ENCODE assay signal across 8 cellular contexts in the genomic region with DNA sequence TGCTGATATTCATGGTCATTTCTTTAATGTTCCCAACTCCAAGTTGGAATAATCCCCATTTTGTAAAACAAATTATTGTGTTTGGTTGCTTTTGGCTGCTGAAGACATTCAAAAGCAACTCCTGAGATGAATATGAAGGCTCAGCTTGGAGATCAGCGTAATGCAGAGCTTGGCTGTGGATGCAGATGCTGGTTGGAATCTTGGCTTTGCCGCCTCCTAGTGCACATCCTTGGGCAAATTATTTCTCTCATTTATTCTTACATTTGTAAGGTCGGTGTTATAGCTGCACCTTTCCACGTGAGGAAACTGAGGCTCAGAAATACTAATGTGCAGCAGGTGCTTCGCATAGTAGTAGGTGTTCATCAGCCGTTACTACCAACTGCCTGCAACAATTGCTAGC.
A peak's percentile ranks its signal among the peaks of the same experiment; 100 is the strongest.
DNase-seq lines count a peak whose midpoint lies in the region; ATAC-seq and TF ChIP-seq lines count a peak whose summit lies in the region.
"Not testable (repeated sequence)": the region's sequence is repeated elsewhere in the genome, so short reads cannot be mapped to it uniquely, and the experiment has no call there.

No MANE protein-coding gene starts in this region.

- not testable (repeated sequence) for H3K36me3 ChIP-seq in neural cell (ENCODE audit: insufficient read depth, low read length)

- H3F3A ChIP-seq in neural cell (ENCODE audit: insufficient read depth, low read length, poor library complexity, severe bottlenecking) = not testable (repeated sequence)

- TF ChIP-seq CTCF in 22Rv1 (IDR thresholded peaks at IDR 0.05) = peak; percentile 20
- peak; percentile 54 for TF ChIP-seq CTCF in neural cell (IDR thresholded peaks at IDR 0.05; ENCODE audit: poor library complexity, severe bottlenecking)

- intact Hi-C loops in Right ventricle myocardium superior (cut with DNase I) = not testable (repeated sequence)

- DNase-seq in DMS79 treated with DMSO at 0.1 percent for 48 hours (lab: John Stamatoyannopoulos, UW) (peak; percentile 5), KBM-7 (peak; percentile 5), NCI-H446 (lab: John Stamatoyannopoulos, UW) (peak; percentile 7 to 65), RPMI7951 (ENCODE audit: low read depth) (peak; percentile 2), cerebellar cortex (ENCODE audit: low spot score) (peak; percentile 18), Right ventricle myocardium superior (peak; percentile 29)

- ATAC-seq in Right ventricle myocardium superior (ENCODE audit: poor library complexity) = not testable (repeated sequence)

- H3K27me3 ChIP-seq in neural cell (ENCODE audit: insufficient read depth, low read depth, low read length) = peaks cover 21% of the 10 kb centered on the region

- TF ChIP-seq RAD21 in neural cell (conservative IDR thresholded peaks at IDR 0.05) = not testable (repeated sequence)

- in situ Hi-C loops in KBM-7 (cut with MboI; ENCODE audit: low pct_unique_long_range_greater_than_20kb, low sequenced_read_pairs) = not testable (repeated sequence)

- not testable (repeated sequence) for H3K79me2 ChIP-seq in neural cell (replicated peaks; ENCODE audit: insufficient read depth, low read length)

- H3K4me2 ChIP-seq in neural cell (ENCODE audit: low read length) = not testable (repeated sequence)

- not testable (repeated sequence) for H3K9me2 ChIP-seq in neural cell (ENCODE audit: insufficient read depth, low read length)

- H3K4me3 ChIP-seq in neural cell (ENCODE audit: low read length) = not testable (repeated sequence)

- H3K9me3 ChIP-seq in neural cell (ENCODE audit: low read length) = not testable (repeated sequence)

- H2AFZ ChIP-seq in neural cell (ENCODE audit: low read depth, low read length) = not testable (repeated sequence)

- not testable (repeated sequence) for H3K9ac ChIP-seq in neural cell (ENCODE audit: low read length)

- not testable (repeated sequence) for H4K20me1 ChIP-seq in neural cell (ENCODE audit: insufficient read depth)

- H3K27ac ChIP-seq in 22Rv1; neural cell (ENCODE audit: low read length): not testable (repeated sequence)

- not testable (repeated sequence) for TF ChIP-seq EP300 in neural cell (conservative IDR thresholded peaks at IDR 0.05; ENCODE audit: poor library complexity, severe bottlenecking)

TF ChIP-seq in neural cell, 6 proteins besides CTCF, POLR2A, EP300 and RAD21:
- TF ChIP-seq SMC3 (conservative IDR thresholded peaks at IDR 0.05; ENCODE audit: poor library complexity) = peak; percentile 51
